24 cellular contexts compared by ENCODE assay signal in the genomic region with DNA sequence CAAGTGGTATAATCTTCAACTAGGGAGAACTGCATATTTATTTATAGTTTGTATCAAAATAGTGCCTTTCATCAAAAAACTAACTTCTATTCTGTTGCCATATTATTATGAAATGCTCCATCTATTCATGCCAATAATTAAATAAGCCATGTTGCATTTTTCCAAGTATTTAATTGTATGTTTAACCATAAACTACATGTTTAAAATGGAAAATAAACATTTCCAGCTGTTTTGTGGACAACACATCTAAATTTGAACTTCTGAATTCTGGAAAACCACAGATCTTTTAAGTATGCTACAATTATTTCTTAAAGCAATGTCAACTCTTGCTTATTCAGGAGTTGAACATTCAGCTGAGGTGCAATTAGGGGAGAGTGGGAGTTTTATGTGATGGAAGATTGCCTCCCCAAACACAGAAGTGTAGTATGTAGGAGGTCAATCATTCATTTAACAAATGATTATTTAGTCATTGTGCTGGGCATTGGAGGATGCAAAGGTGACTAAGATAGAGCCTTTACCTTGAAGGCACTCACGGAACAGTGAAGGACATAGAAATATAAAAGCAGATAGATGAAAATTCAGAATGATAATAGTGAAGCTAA.
"Had no signal": no experiment of that assay in that cellular context is flagged by ENCODE, and none has a peak within 500 bp of the region (broad histone marks: within the 10 kb centered on the region; RNA-seq: fewer than 3 reads in every experiment).

No MANE protein-coding gene starts in this region.

- FAIRE-seq: frontal cortex, islet of Langerhans had no signal

- DNase-seq: effector memory CD8-positive, alpha-beta T cell; esophagus squamous epithelium; heart left ventricle; hypothalamus; left ventricle myocardium inferior; mesenchymal stem cell; midbrain; naive B cell; nephron progenitor cell; retina; right lobe of liver; spleen; stimulated activated CD4-positive, alpha-beta T cell treated with anti-CD3 and anti-CD28 coated beads, Interleukin-15, amount 100 ng/mL, for 24 hours; stimulated activated CD4-positive, alpha-beta T cell treated with anti-CD3 and anti-CD28 coated beads, Interleukin-1b, Interleukin-23, amount 100 ng/mL, for 48 hours; stimulated activated CD4-positive, alpha-beta T cell treated with anti-CD3 and anti-CD28 coated beads, Interleukin-4, amount 100 ng/mL, for 24 hours; tibial artery; upper lobe of left lung; uterus had no signal

- H3K27ac ChIP-seq: esophagus squamous epithelium, heart left ventricle, left ventricle myocardium inferior, parathyroid adenoma, prostate gland, right lobe of liver, spleen, tibial artery, upper lobe of left lung, uterus had no signal

- ATAC-seq: effector memory CD8-positive, alpha-beta T cell; heart left ventricle; stimulated activated memory B cell treated with anti-CD40 and anti-IgM and Interleukin-4, amounts not matched to agents 10 μg/mL and 1 μg/mL and 100 μg/mL, for 72 hours had no signal

- H2AFZ ChIP-seq: parathyroid adenoma had no signal

- H3K9ac ChIP-seq: parathyroid adenoma had no signal

- H3K36me3 ChIP-seq: esophagus squamous epithelium, heart left ventricle, left ventricle myocardium inferior, prostate gland, right lobe of liver, spleen, tibial artery, upper lobe of left lung, uterus had no signal

- H3K27me3 ChIP-seq: esophagus squamous epithelium, right lobe of liver, tibial artery, upper lobe of left lung, uterus had no signal

- H3K79me2 ChIP-seq: parathyroid adenoma had no signal

- H3K4me3 ChIP-seq: esophagus squamous epithelium, heart left ventricle, left ventricle myocardium inferior, lung, prostate gland, right lobe of liver, spleen, tibial artery, upper lobe of left lung, uterus had no signal

- H3K4me1 ChIP-seq: left ventricle myocardium inferior, prostate gland, uterus had no signal

- H3K9me3 ChIP-seq: esophagus squamous epithelium, prostate gland, right lobe of liver, upper lobe of left lung, uterus had no signal
